Comparison of ENCODE assay signal across 12 cellular contexts in genomic region chr1:209650454-209650853, GRCh38. TPM values are rescaled to one million over a fixed set of nuclear protein-coding genes. Genes with fewer than 3 reads are reported as not detected.
DNase-seq lines count a peak whose midpoint lies in the region; ATAC-seq lines count a peak whose summit lies in the region.
"Had no signal": no experiment of that assay in that cellular context is flagged by ENCODE, and none has a peak within 500 bp of the region (broad histone marks: within the 10 kb centered on the region; RNA-seq: fewer than 3 reads in every experiment).

No MANE protein-coding gene starts in this region.

- peak overlapping the region; percentile 60 for H2BK15ac ChIP-seq in mesenchymal stem cell (ENCODE audit: low read depth, poor library complexity, severe bottlenecking)

- peak overlapping the region; percentile 51 for H2BK120ac ChIP-seq in mesenchymal stem cell (ENCODE audit: low read depth, low read length)

- CTCF ChIA-PET in activated CD4-positive, alpha-beta memory T cell treated with anti-CD3 and anti-CD28 coated beads, Interleukin-2, amount 10 ng/mL, durations not matched to agents 7 days and 5 days (lab: Charles Lee): interaction anchor here (0.7 to 2.2 kb wide), 8 partner anchors 23 to 99 kb away, joined by 3 to 8 read pairs (median 4); no protein-coding TSS in a partner anchor

- peak overlapping the region; percentile 85 to 92 for H2BK12ac ChIP-seq in mesenchymal stem cell (ENCODE audit: low read length in 2 of 2)

- H2AK5ac ChIP-seq in mesenchymal stem cell (ENCODE audit: low read length, severe bottlenecking): peak overlapping the region; percentile 73

- no peak overlapping the region for H3K27ac ChIP-seq in mesenchymal stem cell (ENCODE audit: low read length, poor library complexity, severe bottlenecking)

- peaks cover 58% of the 10 kb centered on the region for H3K4me1 ChIP-seq in mesenchymal stem cell (ENCODE audit: control insufficient read depth, insufficient read depth, low read depth, low read length)

- H3K79me1 ChIP-seq in mesenchymal stem cell (replicated peaks; ENCODE audit: low read length, poor library complexity, severe bottlenecking): peaks cover 4% of the 10 kb centered on the region

- peak overlapping the region; percentile 85 for H4K91ac ChIP-seq in mesenchymal stem cell (ENCODE audit: low read length)

- H3K9me3 Mint-ChIP-seq in activated CD4-positive, alpha-beta memory T cell treated with anti-CD3 and anti-CD28 coated beads, Interleukin-2, amount 10 ng/mL, durations not matched to agents 7 days and 5 days: no peaks in the 10 kb centered on the region

- H3K4me2 ChIP-seq in mesenchymal stem cell (ENCODE audit: low read length, poor library complexity, severe bottlenecking): no peak overlapping the region

- H3K9ac ChIP-seq in mesenchymal stem cell (ENCODE audit: low read length): peak overlapping the region; percentile 34

- no peak overlapping the region for H2BK5ac ChIP-seq in mesenchymal stem cell (ENCODE audit: low read depth, low read length, poor library complexity, severe bottlenecking)

- no peaks in the 10 kb centered on the region for H3K9me3 ChIP-seq in mesenchymal stem cell (ENCODE audit: control insufficient read depth, low read length)

- no peak overlapping the region for H2AFZ ChIP-seq in mesenchymal stem cell (ENCODE audit: low read depth, low read length)

- no peak for ATAC-seq in GM18867 (IDR thresholded peaks at IDR 0.05; ENCODE audit: unreplicated experiment)
- no peak for ATAC-seq in GM18511 (IDR thresholded peaks at IDR 0.05; ENCODE audit: unreplicated experiment)

- peaks cover 3% of the 10 kb centered on the region for H3K36me3 Mint-ChIP-seq in activated CD4-positive, alpha-beta memory T cell treated with anti-CD3 and anti-CD28 coated beads, Interleukin-2, amount 10 ng/mL, durations not matched to agents 7 days and 5 days (ENCODE audit: low read depth)
- H3K36me3 Mint-ChIP-seq: IgD-negative memory B cell had no signal

- DNase-seq in AML-193 (lab: John Stamatoyannopoulos, UW) (peak; percentile 45 to 59), Kasumi-1 (lab: John Stamatoyannopoulos, UW) (peak; percentile 96), mesenchymal stem cell (peak; percentile 58), germinal center (ENCODE audit: low spot score) (no peak), islet precursor cell (no peak)
- DNase-seq in activated CD4-positive, alpha-beta memory T cell treated with anti-CD3 and anti-CD28 coated beads, Interleukin-2, amount 10 ng/mL, durations not matched to agents 7 days and 5 days: no peak
- DNase-seq: hypothalamus had no signal

- H3K36me3 ChIP-seq in mesenchymal stem cell (ENCODE audit: control insufficient read depth in 1 of 2, insufficient read depth in 2 of 2, low read depth in 1 of 2, low read length in 2 of 2): no peaks in the 10 kb centered on the region

- no peak overlapping the region for H3K4me3 ChIP-seq in mesenchymal stem cell (ENCODE audit: insufficient read depth in 1 of 2, low read depth in 1 of 2, low read length in 2 of 2)
- H3K4me3 ChIP-seq: GM12878 had no signal

- H3K23ac ChIP-seq in mesenchymal stem cell (ENCODE audit: low read length in 2 of 2): no peak overlapping the region

- H3K27me3 Mint-ChIP-seq in activated CD4-positive, alpha-beta memory T cell treated with anti-CD3 and anti-CD28 coated beads, Interleukin-2, amount 10 ng/mL, durations not matched to agents 7 days and 5 days: no peaks in the 10 kb centered on the region

- peak overlapping the region in 1 of 2 experiments; percentile 92 for H3K18ac ChIP-seq in mesenchymal stem cell (ENCODE audit: low read depth in 1 of 2, low read length in 2 of 2)

- POLR2A ChIA-PET in activated CD4-positive, alpha-beta memory T cell treated with anti-CD3 and anti-CD28 coated beads, Interleukin-2, amount 10 ng/mL, durations not matched to agents 7 days and 5 days (lab: Charles Lee): interaction anchor here (0.7 to 1.8 kb wide), 3 partner anchors 15 to 118 kb away, joined by 3 to 5 read pairs (median 3); no protein-coding TSS in a partner anchor

- 41% methylated on average over 1 of the region's 1 CpG for WGBS in mesenchymal stem cell

- H4K8ac ChIP-seq in mesenchymal stem cell (ENCODE audit: low read length): peak overlapping the region; percentile 19

- peak overlapping the region in 1 of 2 experiments; percentile 19 for H3K14ac ChIP-seq in mesenchymal stem cell (ENCODE audit: low read length in 2 of 2)

- peak overlapping the region; percentile 24 to 81 for H3K4ac ChIP-seq in mesenchymal stem cell (ENCODE audit: low read depth in 1 of 2, low read length in 2 of 2)

- H3K4me1 Mint-ChIP-seq in activated CD4-positive, alpha-beta memory T cell treated with anti-CD3 and anti-CD28 coated beads, Interleukin-2, amount 10 ng/mL, durations not matched to agents 7 days and 5 days: peaks cover 58% of the 10 kb centered on the region

- H3K4me3 Mint-ChIP-seq in activated CD4-positive, alpha-beta memory T cell treated with anti-CD3 and anti-CD28 coated beads, Interleukin-2, amount 10 ng/mL, durations not matched to agents 7 days and 5 days: no peak overlapping the region
- H3K4me3 Mint-ChIP-seq: IgD-negative memory B cell had no signal

- no peaks in the 10 kb centered on the region for H3K27me3 ChIP-seq in mesenchymal stem cell (ENCODE audit: control insufficient read depth in 1 of 2, insufficient read depth in 1 of 2, low read length in 2 of 2)

- H3K27ac Mint-ChIP-seq in activated CD4-positive, alpha-beta memory T cell treated with anti-CD3 and anti-CD28 coated beads, Interleukin-2, amount 10 ng/mL, durations not matched to agents 7 days and 5 days: peak overlapping the region; percentile 45
- H3K27ac Mint-ChIP-seq: IgD-negative memory B cell had no signal

RNA-seq across cellular contexts. Expression of gene LAMB3, which starts 1.8 kb away (rescaled TPM):
- total RNA-seq in activated CD4-positive, alpha-beta memory T cell treated with anti-CD3 and anti-CD28 coated beads, Interleukin-2, amount 10 ng/mL, durations not matched to agents 7 days and 5 days: 1 to 10 TPM; 4.2 to 4.4 TPM
- polyA plus RNA-seq in mesenchymal stem cell (2013, experiment 1 of 2): 8.7 TPM
- 8.5 TPM for polyA plus RNA-seq in mesenchymal stem cell (2013, experiment 2 of 2)
- polyA plus RNA-seq: IgD-negative memory B cell had no signal

RNA-seq across cellular contexts. Expression of gene G0S2, which starts 24.8 kb away (rescaled TPM):
- 1 to 10 TPM; 7.3 to 7.6 TPM for total RNA-seq in activated CD4-positive, alpha-beta memory T cell treated with anti-CD3 and anti-CD28 coated beads, Interleukin-2, amount 10 ng/mL, durations not matched to agents 7 days and 5 days
- 81.8 TPM for polyA plus RNA-seq in mesenchymal stem cell (2013, experiment 1 of 2)
- polyA plus RNA-seq in mesenchymal stem cell (2013, experiment 2 of 2): 81.6 TPM

RNA-seq across cellular contexts. Expression of gene HSD11B1, which starts 54.2 kb away (rescaled TPM):
- total RNA-seq in activated CD4-positive, alpha-beta memory T cell treated with anti-CD3 and anti-CD28 coated beads, Interleukin-2, amount 10 ng/mL, durations not matched to agents 7 days and 5 days: 10 to 100 TPM in 1 of 2 experiments, 1 to 10 TPM in 1; 8.7 to 11.4 TPM
- 7.2 TPM for polyA plus RNA-seq in mesenchymal stem cell (2013, experiment 1 of 2)
- polyA plus RNA-seq in mesenchymal stem cell (2013, experiment 2 of 2): 6.9 TPM
- total RNA-seq: GM12878, NCI-H460 had no signal
- polyA plus RNA-seq: IgD-negative memory B cell had no signal

Comparison
In these comparisons a context has a peak if more than half of its experiments do, and no peak if none do; other contexts are left out.
1. DNase-seq: peak in AML-193 (2 of 2), Kasumi-1 (2 of 2) and mesenchymal stem cell (single experiment); none in activated CD4-positive, alpha-beta memory T cell treated with anti-CD3 and anti-CD28 coated beads, Interleukin-2, amount 10 ng/mL, durations not matched to agents 7 days and 5 days (single experiment), germinal center (single experiment) and islet precursor cell (single experiment).